Comparison of ENCODE assay signal across 23 cellular contexts in genomic region chr3:146449076-146449475, GRCh38. TPM values are rescaled to one million over a fixed set of nuclear protein-coding genes. Genes with fewer than 3 reads are reported as not detected.
"Had no signal": no experiment of that assay in that cellular context is flagged by ENCODE, and none has a peak within 500 bp of the region (broad histone marks: within the 10 kb centered on the region; RNA-seq: fewer than 3 reads in every experiment).

No MANE protein-coding gene starts in this region.

- H3K27ac ChIP-seq: dorsolateral prefrontal cortex, gastrocnemius medialis, lower lobe of right lung, prostate gland, right atrium auricular region, suprapubic skin, transverse colon, upper lobe of right lung, uterus had no signal

- ATAC-seq: gastrocnemius medialis; left ventricle myocardium superior; lower lobe of right lung; naive thymus-derived CD8-positive, alpha-beta T cell; stimulated activated naive CD8-positive, alpha-beta T cell treated with anti-CD3 and anti-CD28 coated beads, Interleukin-15, amount 100 ng/mL, for 72 hours; upper lobe of right lung had no signal

- DNase-seq: dorsolateral prefrontal cortex; effector CD4-positive, alpha-beta T cell; foreskin fibroblast; gastrocnemius medialis; head of caudate nucleus; left ventricle myocardium superior; lower lobe of right lung; naive thymus-derived CD8-positive, alpha-beta T cell; nephron progenitor cell; nucleus accumbens; small intestine; stimulated activated CD4-positive, alpha-beta T cell treated with anti-CD3 and anti-CD28 coated beads, Interleukin-15, amount 100 ng/mL, for 24 hours; stimulated activated CD4-positive, alpha-beta T cell treated with anti-CD3 and anti-CD28 coated beads, Interleukin-2, amount 100 ng/mL, for 48 hours; stimulated activated naive CD4-positive, alpha-beta T cell; stimulated activated naive CD8-positive, alpha-beta T cell treated with anti-CD3 and anti-CD28 coated beads, Interleukin-15, amount 100 ng/mL, for 72 hours; transverse colon; upper lobe of right lung; uterus had no signal

RNA-seq across cellular contexts. Expression of gene PLSCR2, which starts 20.3 kb away (rescaled TPM):
- polyA plus RNA-seq: esophagus, keratinocyte, small intestine had no signal
